ENCODE assay signal across 8 cellular contexts in genomic region chr19:50383307-50383851, GRCh38. TPM values are rescaled to one million over a fixed set of nuclear protein-coding genes. Genes with fewer than 3 reads are reported as not detected.
A peak's percentile ranks its signal among the peaks of the same experiment; 100 is the strongest.
DNase-seq lines count a peak whose midpoint lies in the region; ATAC-seq and TF ChIP-seq lines count a peak whose summit lies in the region.

No MANE protein-coding gene starts in this region.

- H3K4me1 Mint-ChIP-seq in activated CD4-positive, alpha-beta T cell treated with anti-CD3 and anti-CD28 coated beads, Interleukin-2, amount 10 ng/mL, durations not matched to agents 7 days and 5 days: peaks cover 39% of the 10 kb centered on the region
- peaks cover 21% of the 10 kb centered on the region for H3K4me1 Mint-ChIP-seq in WTC11
- H3K4me1 Mint-ChIP-seq in stimulated activated naive CD8-positive, alpha-beta T cell treated with anti-CD3 and anti-CD28 coated beads, Interleukin-15, amount 100 ng/mL, for 72 hours: peaks cover 59% of the 10 kb centered on the region

- H3K27ac Mint-ChIP-seq in activated CD4-positive, alpha-beta T cell treated with anti-CD3 and anti-CD28 coated beads, Interleukin-2, amount 10 ng/mL, durations not matched to agents 7 days and 5 days: peak overlapping the region; percentile 97
- peak overlapping the region; percentile 86 for H3K27ac Mint-ChIP-seq in WTC11
- peak overlapping the region; percentile 74 to 96 for H3K27ac Mint-ChIP-seq in stimulated activated naive CD8-positive, alpha-beta T cell treated with anti-CD3 and anti-CD28 coated beads, Interleukin-15, amount 100 ng/mL, for 72 hours

- no peak for TF ChIP-seq CTCF in WTC11 (IDR thresholded peaks at IDR 0.05)

- H3K27me3 Mint-ChIP-seq in activated CD4-positive, alpha-beta T cell treated with anti-CD3 and anti-CD28 coated beads, Interleukin-2, amount 10 ng/mL, durations not matched to agents 7 days and 5 days: no peaks in the 10 kb centered on the region
- H3K27me3 Mint-ChIP-seq in WTC11 (ENCODE audit: low read depth): no peaks in the 10 kb centered on the region
- H3K27me3 Mint-ChIP-seq in stimulated activated naive CD8-positive, alpha-beta T cell treated with anti-CD3 and anti-CD28 coated beads, Interleukin-15, amount 100 ng/mL, for 72 hours: no peaks in the 10 kb centered on the region

- no peak for DNase-seq in activated CD4-positive, alpha-beta T cell treated with anti-CD3 and anti-CD28 coated beads, Interleukin-2, amount 10 ng/mL, durations not matched to agents 7 days and 5 days
- DNase-seq in activated CD4-positive, alpha-beta T cell treated with anti-CD3 and anti-CD28 coated beads, Interleukin-2, amount 50 U/mL, for 4 hours: no peak
- DNase-seq in WTC11 (ENCODE audit: low spot score) (peak; percentile 38), NCI-H1436 treated with DMSO at 0.1 percent for 48 hours (lab: John Stamatoyannopoulos, UW) (no peak), OCI-M2 (lab: John Stamatoyannopoulos, UW; ENCODE audit: unreplicated experiment) (no peak), cerebellar cortex (ENCODE audit: low spot score) (no peak)
- DNase-seq in stimulated activated naive CD8-positive, alpha-beta T cell treated with anti-CD3 and anti-CD28 coated beads, Interleukin-15, amount 100 ng/mL, for 72 hours: no peak

- CTCF ChIA-PET in activated CD4-positive, alpha-beta T cell treated with anti-CD3 and anti-CD28 coated beads, Interleukin-2, amount 10 ng/mL, durations not matched to agents 7 days and 5 days (lab: Charles Lee): no interaction called here
- CTCF ChIA-PET in WTC11 (lab: Charles Lee): interaction anchor here (0.6 to 2.3 kb wide), 13 partner anchors 13 to 173 kb away, joined by 3 to 17 read pairs (median 4); no protein-coding TSS in a partner anchor

- POLR2A ChIA-PET in activated CD4-positive, alpha-beta T cell treated with anti-CD3 and anti-CD28 coated beads, Interleukin-2, amount 10 ng/mL, durations not matched to agents 7 days and 5 days (lab: Charles Lee): no interaction called here
- POLR2A ChIA-PET in WTC11 (lab: Charles Lee): interaction anchor here (1.0 to 2.0 kb wide), 8 partner anchors 11 to 413 kb away, joined by 3 to 5 read pairs (median 4); partner anchors contain the start of gene KCNC3

- peak overlapping the region; percentile 96 for H3K4me3 Mint-ChIP-seq in activated CD4-positive, alpha-beta T cell treated with anti-CD3 and anti-CD28 coated beads, Interleukin-2, amount 10 ng/mL, durations not matched to agents 7 days and 5 days
- H3K4me3 Mint-ChIP-seq in WTC11: peak overlapping the region; percentile 92
- H3K4me3 Mint-ChIP-seq in stimulated activated naive CD8-positive, alpha-beta T cell treated with anti-CD3 and anti-CD28 coated beads, Interleukin-15, amount 100 ng/mL, for 72 hours: peak overlapping the region; percentile 94 to 100

- H3K9me3 Mint-ChIP-seq in activated CD4-positive, alpha-beta T cell treated with anti-CD3 and anti-CD28 coated beads, Interleukin-2, amount 10 ng/mL, durations not matched to agents 7 days and 5 days: no peaks in the 10 kb centered on the region
- H3K9me3 Mint-ChIP-seq in WTC11: no peaks in the 10 kb centered on the region
- no peaks in the 10 kb centered on the region for H3K9me3 Mint-ChIP-seq in stimulated activated naive CD8-positive, alpha-beta T cell treated with anti-CD3 and anti-CD28 coated beads, Interleukin-15, amount 100 ng/mL, for 72 hours

- H3K4me3 ChIP-seq in iPS-11a (ENCODE audit: low read depth, low read length): peak overlapping the region; percentile 43

- peak; percentile 8 for ATAC-seq in WTC11
- ATAC-seq in stimulated activated naive CD8-positive, alpha-beta T cell treated with anti-CD3 and anti-CD28 coated beads, Interleukin-15, amount 100 ng/mL, for 72 hours: no peak

- peaks cover 30% of the 10 kb centered on the region for H3K36me3 Mint-ChIP-seq in activated CD4-positive, alpha-beta T cell treated with anti-CD3 and anti-CD28 coated beads, Interleukin-2, amount 10 ng/mL, durations not matched to agents 7 days and 5 days (ENCODE audit: low read depth)
- peaks cover 39% of the 10 kb centered on the region for H3K36me3 Mint-ChIP-seq in WTC11

TF ChIP-seq in WTC11, 78 proteins besides CTCF, POLR2A, EP300 and RAD21:
- no peak for TF ChIP-seq JUN (CRISPR knock-in tag; IDR thresholded peaks at IDR 0.05)
- TF ChIP-seq ZNF396 (CRISPR knock-in tag; IDR thresholded peaks at IDR 0.05; ENCODE audit: borderline replicate concordance): no peak
- TF ChIP-seq, protein P1, sequence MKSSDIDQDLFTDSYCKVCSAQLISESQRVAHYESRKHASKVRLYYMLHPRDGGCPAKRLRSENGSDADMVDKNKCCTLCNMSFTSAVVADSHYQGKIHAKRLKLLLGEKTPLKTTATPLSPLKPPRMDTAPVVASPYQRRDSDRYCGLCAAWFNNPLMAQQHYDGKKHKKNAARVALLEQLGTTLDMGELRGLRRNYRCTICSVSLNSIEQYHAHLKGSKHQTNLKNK (CRISPR knock-in tag; IDR thresholded peaks at IDR 0.05): no peak
- TF ChIP-seq NFATC4 (CRISPR knock-in tag; IDR thresholded peaks at IDR 0.05): no peak
- no peak for TF ChIP-seq OVOL2 (CRISPR knock-in tag; IDR thresholded peaks at IDR 0.05; ENCODE audit: borderline replicate concordance)
- no peak for TF ChIP-seq NFE2L1 (CRISPR knock-in tag; IDR thresholded peaks at IDR 0.05)
- TF ChIP-seq EMX1 (CRISPR knock-in tag; IDR thresholded peaks at IDR 0.05): no peak
- TF ChIP-seq GRHL2 (CRISPR knock-in tag; IDR thresholded peaks at IDR 0.05; ENCODE audit: insufficient replicate concordance, severe bottlenecking): no peak
- no peak for TF ChIP-seq FOXP1 (CRISPR knock-in tag; IDR thresholded peaks at IDR 0.05; ENCODE audit: borderline replicate concordance)
- TF ChIP-seq ATF2 (CRISPR knock-in tag; IDR thresholded peaks at IDR 0.05; ENCODE audit: borderline replicate concordance, low read depth): no peak
- no peak; the same call in 1 of the 2 replicates for TF ChIP-seq CREM (CRISPR knock-in tag; IDR thresholded peaks at IDR 0.05)
- TF ChIP-seq ELF4 (CRISPR knock-in tag; IDR thresholded peaks at IDR 0.05; ENCODE audit: low read depth): no peak
- TF ChIP-seq ZNF512 (CRISPR knock-in tag; IDR thresholded peaks at IDR 0.05; ENCODE audit: borderline replicate concordance): no peak
- no peak for TF ChIP-seq ZNF121 (CRISPR knock-in tag; IDR thresholded peaks at IDR 0.05)
- TF ChIP-seq TEAD1 (CRISPR knock-in tag; IDR thresholded peaks at IDR 0.05): no peak
- TF ChIP-seq HMGA2 (CRISPR knock-in tag; IDR thresholded peaks at IDR 0.05): no peak
- TF ChIP-seq NR2C2 (CRISPR knock-in tag; IDR thresholded peaks at IDR 0.05): no peak

RNA-seq across cellular contexts. Expression of gene POLD1, which starts 0.8 kb away (rescaled TPM):
- total RNA-seq in activated CD4-positive, alpha-beta T cell treated with anti-CD3 and anti-CD28 coated beads, Interleukin-2, amount 10 ng/mL, durations not matched to agents 7 days and 5 days: 100 to 1,000 TPM; 156 to 167 TPM
- 163 to 179 TPM (median 178 TPM) in 3 replicates for total RNA-seq in WTC11 (2021)

RNA-seq across cellular contexts. Expression of gene NR1H2, which starts 7.1 kb away (rescaled TPM):
- 10 to 100 TPM; 55.2 to 62.2 TPM for total RNA-seq in activated CD4-positive, alpha-beta T cell treated with anti-CD3 and anti-CD28 coated beads, Interleukin-2, amount 10 ng/mL, durations not matched to agents 7 days and 5 days
- total RNA-seq in WTC11 (2021): 40.5 to 45.8 TPM (median 41.0 TPM) in 3 replicates

RNA-seq across cellular contexts. Expression of gene NAPSA, which starts 17.9 kb away (rescaled TPM):
- 1 to 10 TPM; 1.7 to 1.9 TPM for total RNA-seq in activated CD4-positive, alpha-beta T cell treated with anti-CD3 and anti-CD28 coated beads, Interleukin-2, amount 10 ng/mL, durations not matched to agents 7 days and 5 days
- total RNA-seq in WTC11 (2021): 2.4 to 3.1 TPM (median 2.7 TPM) in 3 replicates

RNA-seq across cellular contexts. Expression of gene SPIB, which starts 35.4 kb away (rescaled TPM):
- under 1 TPM; 0.48 to 0.50 TPM for total RNA-seq in activated CD4-positive, alpha-beta T cell treated with anti-CD3 and anti-CD28 coated beads, Interleukin-2, amount 10 ng/mL, durations not matched to agents 7 days and 5 days
- 3.1 to 4.7 TPM (median 3.7 TPM) in 3 replicates for total RNA-seq in WTC11 (2021)

RNA-seq across cellular contexts. Expression of gene MYBPC2, which starts 49.3 kb away (rescaled TPM):
- total RNA-seq in activated CD4-positive, alpha-beta T cell treated with anti-CD3 and anti-CD28 coated beads, Interleukin-2, amount 10 ng/mL, durations not matched to agents 7 days and 5 days: not detected
- total RNA-seq in WTC11 (2021): 2.6 to 5.4 TPM (median 5.0 TPM) in 3 replicates
